Comparison of ENCODE assay signal across 8 cellular contexts in genomic region chr12:48924617-48925217, GRCh38. TPM values are rescaled to one million over a fixed set of nuclear protein-coding genes. Genes with fewer than 3 reads are reported as not detected.
DNase-seq lines count a peak whose midpoint lies in the region; ATAC-seq and TF ChIP-seq lines count a peak whose summit lies in the region.

No MANE protein-coding gene starts in this region.

- peak overlapping the region; percentile 78 for H3K9ac ChIP-seq in DND-41 (ENCODE audit: low read depth, low read length)
- H3K9ac ChIP-seq in mucosa of stomach (ENCODE audit: low read length): peak overlapping the region; percentile 90

- H3K9me3 ChIP-seq in DND-41 (ENCODE audit: insufficient read depth, low read length, severe bottlenecking) (no peaks in the 10 kb centered on the region), mucosa of stomach (ENCODE audit: control insufficient read depth, low read length) (no peaks in the 10 kb centered on the region)

- peak; percentile 93 for TF ChIP-seq CTCF in DND-41 (IDR thresholded peaks at IDR 0.05; ENCODE audit: borderline replicate concordance, extremely low read depth, low read length, poor library complexity, severe bottlenecking)

- H3K4me1 Mint-ChIP-seq in stimulated activated effector memory CD8-positive, alpha-beta T cell treated with anti-CD3 and anti-CD28 coated beads, Interleukin-12 subunit alpha, Interleukin-12 subunit beta, amount 100 ng/mL, for 72 hours: peaks cover 64% of the 10 kb centered on the region

- H3K9me3 Mint-ChIP-seq in stimulated activated effector memory CD8-positive, alpha-beta T cell treated with anti-CD3 and anti-CD28 coated beads, Interleukin-12 subunit alpha, Interleukin-12 subunit beta, amount 100 ng/mL, for 72 hours: no peaks in the 10 kb centered on the region

- no peaks in the 10 kb centered on the region for H3K27me3 ChIP-seq in DND-41 (ENCODE audit: insufficient read depth, low read length, poor library complexity)
- H3K27me3 ChIP-seq in mucosa of stomach (ENCODE audit: control insufficient read depth, insufficient read depth, low read length): no peaks in the 10 kb centered on the region

- H3K36me3 ChIP-seq in DND-41 (ENCODE audit: insufficient read depth, low read length) (peaks cover 13% of the 10 kb centered on the region), mucosa of stomach (ENCODE audit: control insufficient read depth, insufficient read depth, low read length) (no peaks in the 10 kb centered on the region)

- H3K4me3 Mint-ChIP-seq in stimulated activated effector memory CD8-positive, alpha-beta T cell treated with anti-CD3 and anti-CD28 coated beads, Interleukin-12 subunit alpha, Interleukin-12 subunit beta, amount 100 ng/mL, for 72 hours: peak overlapping the region; percentile 84

- H3K4me3 ChIP-seq in DND-41 (ENCODE audit: low read depth in 1 of 2, low read length in 2 of 2): peak overlapping the region; percentile 78 to 99
- peak overlapping the region; percentile 90 for H3K4me3 ChIP-seq in Jurkat, Clone E6-1 (ENCODE audit: low read length)
- peak overlapping the region; percentile 89 for H3K4me3 ChIP-seq in mucosa of stomach (ENCODE audit: low read length)

- peak overlapping the region; percentile 79 for H2AFZ ChIP-seq in DND-41 (ENCODE audit: low read depth, low read length)

- peaks cover 14% of the 10 kb centered on the region for H3K4me1 ChIP-seq in DND-41 (ENCODE audit: insufficient read depth, low read length)
- H3K4me1 ChIP-seq in mucosa of stomach (ENCODE audit: control insufficient read depth, insufficient read depth, low read length): peaks cover 10% of the 10 kb centered on the region

- ATAC-seq in DND-41 (ENCODE audit: insufficient read depth, low read depth): peak; percentile 85
- ATAC-seq in GM21515 (IDR thresholded peaks at IDR 0.05; ENCODE audit: unreplicated experiment): peak; percentile 87
- ATAC-seq in stimulated activated effector memory CD8-positive, alpha-beta T cell treated with anti-CD3 and anti-CD28 coated beads, Interleukin-12 subunit alpha, Interleukin-12 subunit beta, amount 100 ng/mL, for 72 hours: peak; percentile 76

- peak overlapping the region; percentile 90 for H3K27ac Mint-ChIP-seq in stimulated activated effector memory CD8-positive, alpha-beta T cell treated with anti-CD3 and anti-CD28 coated beads, Interleukin-12 subunit alpha, Interleukin-12 subunit beta, amount 100 ng/mL, for 72 hours

- no peaks in the 10 kb centered on the region for H3K79me2 ChIP-seq in DND-41 (ENCODE audit: insufficient read depth, low read length)

- H3K27ac ChIP-seq in DND-41 (ENCODE audit: low read length): peak overlapping the region; percentile 55

- peak overlapping the region; percentile 93 for H3K4me2 ChIP-seq in DND-41 (ENCODE audit: insufficient read depth, low read length)

- H3K36me3 Mint-ChIP-seq in stimulated activated effector memory CD8-positive, alpha-beta T cell treated with anti-CD3 and anti-CD28 coated beads, Interleukin-12 subunit alpha, Interleukin-12 subunit beta, amount 100 ng/mL, for 72 hours: peaks cover 70% of the 10 kb centered on the region

- DNase-seq in DND-41 (peak; percentile 83), putamen (ENCODE audit: low spot score) (no peak)
- peak; percentile 74 for DNase-seq in Jurkat, Clone E6-1 (ENCODE audit: low read depth, low spot score)
- DNase-seq in activated CD4-positive, alpha-beta T cell treated with anti-CD3 and anti-CD28 coated beads for 48 hours: peak; percentile 81
- DNase-seq in effector CD4-positive, alpha-beta T cell: peak; percentile 72
- DNase-seq in stimulated activated effector memory CD8-positive, alpha-beta T cell treated with anti-CD3 and anti-CD28 coated beads, Interleukin-12 subunit alpha, Interleukin-12 subunit beta, amount 100 ng/mL, for 72 hours (ENCODE audit: low spot score in 2 of 2): peak; percentile 48 to 87

- H4K20me1 ChIP-seq in DND-41 (ENCODE audit: insufficient read depth, low read length): no peaks in the 10 kb centered on the region

RNA-seq across cellular contexts. Expression of gene FKBP11, which starts 0.6 kb away (rescaled TPM):
- 40.3 TPM for polyA plus RNA-seq in Jurkat, Clone E6-1 (2012; ENCODE audit: insufficient read depth, insufficient read length)

RNA-seq across cellular contexts. Expression of gene ARF3, which starts 32.6 kb away (rescaled TPM):
- 120 TPM for polyA plus RNA-seq in Jurkat, Clone E6-1 (2012; ENCODE audit: insufficient read depth, insufficient read length)

RNA-seq across cellular contexts. Expression of gene WNT10B, which starts 46.8 kb away (rescaled TPM):
- polyA plus RNA-seq in Jurkat, Clone E6-1 (2012; ENCODE audit: insufficient read depth, insufficient read length): 5.6 TPM

RNA-seq across cellular contexts. Expression of gene WNT1, which starts 53.4 kb away (rescaled TPM):
- polyA plus RNA-seq in Jurkat, Clone E6-1 (2012; ENCODE audit: insufficient read depth, insufficient read length): 1.7 TPM

RNA-seq across cellular contexts. Expression of gene RND1, which starts 59.0 kb away (rescaled TPM):
- polyA plus RNA-seq in Jurkat, Clone E6-1 (2012; ENCODE audit: insufficient read depth, insufficient read length): 4.1 TPM
